29 cellular contexts compared by ENCODE assay signal in genomic region chr12:116011217-116011616, GRCh38.
DNase-seq lines count a peak whose midpoint lies in the region; ATAC-seq, FAIRE-seq and TF ChIP-seq lines count a peak whose summit lies in the region.
"Had no signal": no experiment of that assay in that cellular context is flagged by ENCODE, and none has a peak within 500 bp of the region (broad histone marks: within the 10 kb centered on the region; RNA-seq: fewer than 3 reads in every experiment).

No MANE protein-coding gene starts in this region.

- TF ChIP-seq POLR2A in H54 (IDR thresholded peaks at IDR 0.05; ENCODE audit: low read depth, low read length), result no peak

- H3K79me2 ChIP-seq in GM23338 (replicated peaks; ENCODE audit: insufficient read depth) (no peaks in the 10 kb centered on the region), GM23248 (ENCODE audit: insufficient read depth) (peaks cover 93% of the 10 kb centered on the region)

- H3K9me3 ChIP-seq in GM23248 (ENCODE audit: low read depth), result no peaks in the 10 kb centered on the region
- H3K9me3 ChIP-seq: BE2C, BLaER1 had no signal

- H3K27ac Mint-ChIP-seq in GM23338 (0 out of 2 replicates have a peak overlapping the region, but pooled peaks have one; percentile 29), glutamatergic neuron (ENCODE audit: unreplicated experiment) (no peak overlapping the region)
- peak overlapping the region; percentile 17 for H3K27ac Mint-ChIP-seq in activated T-helper 17 cell treated with anti-CD3 and anti-CD28 coated beads, Interleukin-2, amount 50 U/mL, for 72 hours
- peak overlapping the region; percentile 53 for H3K27ac Mint-ChIP-seq in central memory CD8-positive, alpha-beta T cell (ENCODE audit: low read depth)

- H4K20me1 ChIP-seq in GM23338 (replicated peaks; ENCODE audit: insufficient read depth), result 0 out of 2 replicates have a peak, but pooled peaks cover 2% of the 10 kb centered on the region
- peaks cover 4% of the 10 kb centered on the region; the same call in 1 of the 2 replicates for H4K20me1 ChIP-seq in GM23248 (ENCODE audit: insufficient read depth)

- H3K4me3 Mint-ChIP-seq in GM23338, result no peak overlapping the region
- no peak overlapping the region for H3K4me3 Mint-ChIP-seq in activated T-helper 17 cell treated with anti-CD3 and anti-CD28 coated beads, Interleukin-2, amount 50 U/mL, for 72 hours
- H3K4me3 Mint-ChIP-seq in central memory CD8-positive, alpha-beta T cell, result no peak overlapping the region
- H3K4me3 Mint-ChIP-seq in glutamatergic neuron (ENCODE audit: unreplicated experiment), result no peak overlapping the region
- H3K4me3 Mint-ChIP-seq: CD14-positive monocyte; CD8-positive, alpha-beta memory T cell had no signal

- H3K36me3 ChIP-seq in GM23338 (ENCODE audit: insufficient read depth), result peaks cover 7% of the 10 kb centered on the region; the same call in 1 of the 2 replicates
- H3K36me3 ChIP-seq in GM23248 (ENCODE audit: low read depth), result peaks cover 70% of the 10 kb centered on the region

- no peak overlapping the region for H3K9ac ChIP-seq in GM23248
- H3K9ac ChIP-seq: BLaER1 had no signal

- no peaks in the 10 kb centered on the region for H3K9me2 ChIP-seq in GM23338 (ENCODE audit: insufficient read depth)
- no peaks in the 10 kb centered on the region for H3K9me2 ChIP-seq in GM23248 (ENCODE audit: insufficient read depth)

- H3F3A ChIP-seq in GM23338 (replicated peaks; ENCODE audit: low read depth) (no peaks in the 10 kb centered on the region), GM23248 (ENCODE audit: insufficient read depth) (peaks cover 12% of the 10 kb centered on the region; the same call in 1 of the 2 replicates)

- ATAC-seq in GM23338 (no peak), left ventricle myocardium superior (no peak)
- ATAC-seq in activated T-helper 17 cell treated with anti-CD3 and anti-CD28 coated beads, Interleukin-2, amount 50 U/mL, for 72 hours (replicated peaks), result no peak
- no peak for ATAC-seq in central memory CD8-positive, alpha-beta T cell (replicated peaks; ENCODE audit: extremely low read depth, poor library complexity, severe bottlenecking)
- ATAC-seq: GM12878 had no signal

- peaks cover 19% of the 10 kb centered on the region; the same call in 2 of the 3 replicates for H3K36me3 Mint-ChIP-seq in GM23338 (ENCODE audit: low read depth)
- peaks cover 86% of the 10 kb centered on the region for H3K36me3 Mint-ChIP-seq in activated T-helper 17 cell treated with anti-CD3 and anti-CD28 coated beads, Interleukin-2, amount 50 U/mL, for 72 hours (ENCODE audit: low read depth)
- peaks cover 71% of the 10 kb centered on the region for H3K36me3 Mint-ChIP-seq in central memory CD8-positive, alpha-beta T cell (ENCODE audit: insufficient read depth)
- H3K36me3 Mint-ChIP-seq in glutamatergic neuron (ENCODE audit: unreplicated experiment), result no peaks in the 10 kb centered on the region

- TF ChIP-seq CTCF in GM23338 (conservative IDR thresholded peaks at IDR 0.05; ENCODE audit: low read depth in 2 of 2), result no peak
- no peak for TF ChIP-seq CTCF in glutamatergic neuron (IDR thresholded peaks at IDR 0.05; ENCODE audit: partially characterized antibody, unreplicated experiment)

- WGBS in GM23248 (ENCODE audit: low coverage in 1 of 2, low lambda C conversion rate in 2 of 2, missing lambda C conversion rate in 2 of 2), 2 experiments, result 98 to 100% methylated on average over 3 of the region's 3 CpGs

- H3K4me2 ChIP-seq in GM23338 (no peak overlapping the region), GM23248 (ENCODE audit: unreplicated experiment) (no peak overlapping the region)
- H3K4me2 ChIP-seq: BLaER1 had no signal

- H3K9me3 Mint-ChIP-seq in GM23338 (no peaks in the 10 kb centered on the region), glutamatergic neuron (ENCODE audit: unreplicated experiment) (no peaks in the 10 kb centered on the region)
- no peaks in the 10 kb centered on the region for H3K9me3 Mint-ChIP-seq in activated T-helper 17 cell treated with anti-CD3 and anti-CD28 coated beads, Interleukin-2, amount 50 U/mL, for 72 hours
- H3K9me3 Mint-ChIP-seq in central memory CD8-positive, alpha-beta T cell, result no peaks in the 10 kb centered on the region
- H3K9me3 Mint-ChIP-seq: CD14-positive monocyte; CD4-positive, alpha-beta memory T cell; CD4-positive, CD25-positive, alpha-beta regulatory T cell; CD8-positive, alpha-beta memory T cell had no signal

- no peak overlapping the region for H3K27ac ChIP-seq in GM23338 (ENCODE audit: low read depth)
- no peak overlapping the region for H3K27ac ChIP-seq in GM23248
- H3K27ac ChIP-seq: BLaER1 had no signal

- no peak overlapping the region for H3K4me3 ChIP-seq in GM23338
- H3K4me3 ChIP-seq in GM23248, result no peak overlapping the region
- H3K4me3 ChIP-seq: BLaER1, GM12878 had no signal

- no peaks in the 10 kb centered on the region for H3K27me3 ChIP-seq in GM23338 (ENCODE audit: insufficient read depth)
- no peaks in the 10 kb centered on the region for H3K27me3 ChIP-seq in GM23248 (replicated peaks; ENCODE audit: insufficient read depth)
- H3K27me3 ChIP-seq: BE2C, BLaER1 had no signal

- H3K27me3 Mint-ChIP-seq in GM23338 (ENCODE audit: insufficient read depth, low read depth, poor library complexity) (peaks cover 2% of the 10 kb centered on the region), glutamatergic neuron (ENCODE audit: unreplicated experiment) (no peaks in the 10 kb centered on the region)
- no peaks in the 10 kb centered on the region for H3K27me3 Mint-ChIP-seq in activated T-helper 17 cell treated with anti-CD3 and anti-CD28 coated beads, Interleukin-2, amount 50 U/mL, for 72 hours
- no peaks in the 10 kb centered on the region for H3K27me3 Mint-ChIP-seq in central memory CD8-positive, alpha-beta T cell
- H3K27me3 Mint-ChIP-seq: CD4-positive, alpha-beta memory T cell; CD4-positive, CD25-positive, alpha-beta regulatory T cell; CD8-positive, alpha-beta memory T cell had no signal

- H3K4me1 ChIP-seq in GM23338 (ENCODE audit: insufficient read depth) (peaks cover 5% of the 10 kb centered on the region; the same call in 1 of the 2 replicates), GM23248 (ENCODE audit: insufficient read depth) (no peaks in the 10 kb centered on the region)
- H3K4me1 ChIP-seq: BE2C, BLaER1 had no signal

- H3K4me1 Mint-ChIP-seq in GM23338 (peaks cover 8% of the 10 kb centered on the region; the same call in 2 of the 3 replicates), glutamatergic neuron (ENCODE audit: low read depth, unreplicated experiment) (peaks cover 5% of the 10 kb centered on the region)
- peaks cover 4% of the 10 kb centered on the region for H3K4me1 Mint-ChIP-seq in activated T-helper 17 cell treated with anti-CD3 and anti-CD28 coated beads, Interleukin-2, amount 50 U/mL, for 72 hours
- H3K4me1 Mint-ChIP-seq in central memory CD8-positive, alpha-beta T cell, result no peaks in the 10 kb centered on the region
- H3K4me1 Mint-ChIP-seq: CD14-positive monocyte; CD8-positive, alpha-beta memory T cell had no signal

- no peak for DNase-seq in GM23338 (ENCODE audit: low spot score)
- no peak for DNase-seq in H54 (ENCODE audit: insufficient read length, low spot score)
- DNase-seq in central memory CD8-positive, alpha-beta T cell (ENCODE audit: low spot score in 2 of 2), result no peak
- DNase-seq in GM23248, result no peak
- DNase-seq in glutamatergic neuron, result no peak
- DNase-seq in left ventricle myocardium superior, result no peak
- DNase-seq in NK-92 treated with Interleukin-12 subunit alpha and Interleukin-12 subunit beta, amount 100 ng/mL, for 24 hours (lab: John Stamatoyannopoulos, UW), result no peak
- DNase-seq: 8988T; ACHN; BE2C; C1 segment of cervical spinal cord; CD4-positive, alpha-beta memory T cell; CD4-positive, CD25-positive, alpha-beta regulatory T cell; CD8-positive, alpha-beta memory T cell; COR-L47; DMS 273 treated with DMSO at 0.1 percent for 48 hours; DMS153; DMS53; DMS79; DND-41; EL; GDM1 had no signal

- in situ Hi-C loops in GM23248 (cut with MboI), result loop anchor here (25.0 kb wide), 2 partner anchors 226 to 601 kb away; no protein-coding TSS in a partner anchor

- intact Hi-C loops in left ventricle myocardium superior (cut with micrococcal nuclease), result loop anchor here (10.0 kb wide), 3 partner anchors 134 to 694 kb away; no protein-coding TSS in a partner anchor

- peak; percentile 69 for FAIRE-seq in H54 (lab: Jason Lieb, UNC)
- FAIRE-seq: A204.1, GM12878, GM12892, GM18507 had no signal

- no peak overlapping the region for H2AFZ ChIP-seq in GM23338
- no peak overlapping the region for H2AFZ ChIP-seq in GM23248

TF ChIP-seq in GM23338, 12 proteins besides CTCF, POLR2A, EP300 and RAD21 (continues in another document):
- no peak for TF ChIP-seq ZNF331 (CRISPR knock-in tag; IDR thresholded peaks at IDR 0.05; ENCODE audit: low read depth)
